ENCODE assay signal across 1 cellular context in genomic region chr21:36551326-36551725, GRCh38.
TF ChIP-seq lines count a peak whose summit lies in the region.

No MANE protein-coding gene starts in this region.

TF ChIP-seq in H1, 55 proteins besides CTCF, POLR2A, EP300 and RAD21 (continued from another document):
- TF ChIP-seq, protein P1, sequence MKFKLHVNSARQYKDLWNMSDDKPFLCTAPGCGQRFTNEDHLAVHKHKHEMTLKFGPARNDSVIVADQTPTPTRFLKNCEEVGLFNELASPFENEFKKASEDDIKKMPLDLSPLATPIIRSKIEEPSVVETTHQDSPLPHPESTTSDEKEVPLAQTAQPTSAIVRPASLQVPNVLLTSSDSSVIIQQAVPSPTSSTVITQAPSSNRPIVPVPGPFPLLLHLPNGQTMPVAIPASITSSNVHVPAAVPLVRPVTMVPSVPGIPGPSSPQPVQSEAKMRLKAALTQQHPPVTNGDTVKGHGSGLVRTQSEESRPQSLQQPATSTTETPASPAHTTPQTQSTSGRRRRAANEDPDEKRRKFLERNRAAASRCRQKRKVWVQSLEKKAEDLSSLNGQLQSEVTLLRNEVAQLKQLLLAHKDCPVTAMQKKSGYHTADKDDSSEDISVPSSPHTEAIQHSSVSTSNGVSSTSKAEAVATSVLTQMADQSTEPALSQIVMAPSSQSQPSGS (IDR thresholded peaks at IDR 0.05; ENCODE audit: low read length), result no peak
- TF ChIP-seq JUN (IDR thresholded peaks at IDR 0.05; ENCODE audit: low read depth, low read length), result no peak
- no peak for TF ChIP-seq GABPA (IDR thresholded peaks at IDR 0.05; ENCODE audit: borderline replicate concordance, insufficient read depth, low read length)
- TF ChIP-seq, protein P2, sequence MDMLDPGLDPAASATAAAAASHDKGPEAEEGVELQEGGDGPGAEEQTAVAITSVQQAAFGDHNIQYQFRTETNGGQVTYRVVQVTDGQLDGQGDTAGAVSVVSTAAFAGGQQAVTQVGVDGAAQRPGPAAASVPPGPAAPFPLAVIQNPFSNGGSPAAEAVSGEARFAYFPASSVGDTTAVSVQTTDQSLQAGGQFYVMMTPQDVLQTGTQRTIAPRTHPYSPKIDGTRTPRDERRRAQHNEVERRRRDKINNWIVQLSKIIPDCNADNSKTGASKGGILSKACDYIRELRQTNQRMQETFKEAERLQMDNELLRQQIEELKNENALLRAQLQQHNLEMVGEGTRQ (IDR thresholded peaks at IDR 0.05; ENCODE audit: low read length), result no peak
- TF ChIP-seq TCF12 (IDR thresholded peaks at IDR 0.05; ENCODE audit: low read depth, low read length), result no peak
- no peak for TF ChIP-seq BACH1 (IDR thresholded peaks at IDR 0.05; ENCODE audit: low read length)
